24 cellular contexts compared by ENCODE assay signal in genomic region chr20:61376541-61377231, GRCh38.
"Had no signal": no experiment of that assay in that cellular context is flagged by ENCODE, and none has a peak within 500 bp of the region (broad histone marks: within the 10 kb centered on the region; RNA-seq: fewer than 3 reads in every experiment).

No MANE protein-coding gene starts in this region.

- H3K27me3 ChIP-seq: brain microvascular endothelial cell, dorsolateral prefrontal cortex, hepatocyte had no signal

- H3K36me3 ChIP-seq: brain microvascular endothelial cell, heart right ventricle had no signal

- FAIRE-seq: astrocyte, frontal cortex had no signal

- H2AFZ ChIP-seq: hepatocyte had no signal

- DNase-seq: activated CD4-positive, alpha-beta memory T cell treated with anti-CD3 and anti-CD28 coated beads for 36 hours; activated CD4-positive, alpha-beta T cell treated with anti-CD3 and anti-CD28 coated beads for 36 hours; activated CD4-positive, alpha-beta T cell treated with anti-CD3 and anti-CD28 coated beads, Interleukin-2, amount 10 ng/mL, durations not matched to agents 24 days and 14 days; activated CD4-positive, CD25-positive, alpha-beta regulatory T cell; activated CD4-positive, CD25-positive, alpha-beta regulatory T cell treated with anti-CD3 and anti-CD28 coated beads, Interleukin-2, amount 50 U/mL, for 72 hours; activated CD8-positive, alpha-beta memory T cell treated with anti-CD3 and anti-CD28 coated beads, Interleukin-2, amount 10 ng/mL, durations not matched to agents 7 days and 5 days; activated CD8-positive, alpha-beta memory T cell treated with anti-CD3 and anti-CD28 coated beads, Interleukin-2, amount 50 U/mL, for 4 hours; activated CD8-positive, alpha-beta T cell treated with anti-CD3 and anti-CD28 coated beads, Interleukin-2, amount 10 ng/mL, durations not matched to agents 7 days and 5 days; activated gamma-delta T cell treated with Interleukin-2 at 50 U/mL for 16 hours; activated naive CD4-positive, alpha-beta T cell treated with anti-CD3 and anti-CD28 coated beads, Interleukin-2, amount 50 U/mL, for 16 hours; activated naive CD4-positive, alpha-beta T cell treated with Interleukin-2 at 50 U/mL for 16 hours; activated T-cell treated with anti-CD3 and anti-CD28 coated beads, Interleukin-2, amount 50 U/mL, for 1 hour; activated T-cell treated with anti-CD3 and anti-CD28 coated beads, Interleukin-2, amount 50 U/mL, for 48 hours; amniotic stem cell; brain microvascular endothelial cell; dorsolateral prefrontal cortex; effector memory CD4-positive, alpha-beta T cell; endodermal cell; foreskin fibroblast; heart right ventricle had no signal

- H3K4me3 ChIP-seq: coronary artery, dorsolateral prefrontal cortex, heart right ventricle, hepatocyte had no signal

- H3K27ac ChIP-seq: brain microvascular endothelial cell, coronary artery, dorsolateral prefrontal cortex, heart right ventricle, hepatocyte had no signal

- H3K4me2 ChIP-seq: hepatocyte had no signal

- H3K4me1 ChIP-seq: heart right ventricle had no signal

- H3K79me2 ChIP-seq: hepatocyte had no signal
